Comparison of ENCODE assay signal across 28 cellular contexts in the genomic region with DNA sequence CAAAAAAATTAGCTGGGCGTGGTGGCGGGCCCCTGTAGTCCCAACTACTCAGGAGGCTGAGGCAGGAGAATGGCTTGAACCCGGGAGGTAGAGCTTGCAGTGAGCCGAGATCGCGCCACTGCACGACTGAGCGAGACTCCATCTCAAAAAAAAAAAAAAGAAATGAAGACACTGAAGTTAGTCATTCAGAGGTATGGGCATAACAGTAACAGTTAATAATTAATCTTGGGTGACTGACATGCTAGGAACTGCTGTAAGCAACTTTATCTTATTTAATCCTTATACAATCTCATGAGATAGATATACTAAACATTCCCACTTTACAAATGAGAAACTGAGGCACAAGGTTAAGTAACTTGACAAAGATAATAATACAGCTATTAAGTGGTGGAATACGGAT.
"Had no signal": no experiment of that assay in that cellular context is flagged by ENCODE, and none has a peak within 500 bp of the region (broad histone marks: within the 10 kb centered on the region; RNA-seq: fewer than 3 reads in every experiment).

No MANE protein-coding gene starts in this region.

- H3K27ac ChIP-seq: body of pancreas, epithelial cell of prostate, esophagus squamous epithelium, heart left ventricle had no signal

- H3K36me3 ChIP-seq: adrenal gland, esophagus squamous epithelium, heart left ventricle had no signal

- H3K27me3 ChIP-seq: adrenal gland, body of pancreas, esophagus squamous epithelium, heart left ventricle had no signal

- H3K4me1 ChIP-seq: body of pancreas had no signal

- H3K4me3 ChIP-seq: adrenal gland, body of pancreas, esophagus squamous epithelium, heart left ventricle had no signal

- H3K9me3 ChIP-seq: adrenal gland, body of pancreas, esophagus squamous epithelium, heart left ventricle had no signal

- DNase-seq: activated CD4-positive, alpha-beta memory T cell treated with anti-CD3 and anti-CD28 coated beads for 36 hours; activated CD4-positive, alpha-beta T cell treated with anti-CD3 and anti-CD28 coated beads for 36 hours; activated CD4-positive, alpha-beta T cell treated with anti-CD3 and anti-CD28 coated beads, Interleukin-2, amount 10 ng/mL, durations not matched to agents 24 days and 14 days; activated CD4-positive, CD25-positive, alpha-beta regulatory T cell; activated CD4-positive, CD25-positive, alpha-beta regulatory T cell treated with anti-CD3 and anti-CD28 coated beads, Interleukin-2, amount 50 U/mL, for 72 hours; activated CD8-positive, alpha-beta memory T cell treated with anti-CD3 and anti-CD28 coated beads, Interleukin-2, amount 10 ng/mL, durations not matched to agents 7 days and 5 days; activated CD8-positive, alpha-beta memory T cell treated with anti-CD3 and anti-CD28 coated beads, Interleukin-2, amount 50 U/mL, for 4 hours; activated CD8-positive, alpha-beta T cell treated with anti-CD3 and anti-CD28 coated beads, Interleukin-2, amount 10 ng/mL, durations not matched to agents 7 days and 5 days; activated effector memory CD4-positive, alpha-beta T cell treated with anti-CD3 and anti-CD28 coated beads, Interleukin-2, amount 50 U/mL, for 16 hours; activated naive CD4-positive, alpha-beta T cell treated with anti-CD3 and anti-CD28 coated beads for 36 hours; activated naive CD8-positive, alpha-beta T cell treated with anti-CD3 and anti-CD28 coated beads for 36 hours; activated naive CD8-positive, alpha-beta T cell treated with anti-CD3 and anti-CD28 coated beads, Interleukin-2, amount 50 U/mL, for 24 hours; activated T-cell treated with anti-CD3 and anti-CD28 coated beads, Interleukin-2, amount 50 U/mL, for 1 hour; activated T-cell treated with anti-CD3 and anti-CD28 coated beads, Interleukin-2, amount 50 U/mL, for 48 hours; adrenal gland; amygdala; aorta; body of pancreas; caudate nucleus; cortex of kidney; dermis blood vessel endothelial cell; effector CD8-positive, alpha-beta T cell; esophagus squamous epithelium; foreskin fibroblast; glutamatergic neuron; heart left ventricle; T-helper 2 cell had no signal
